In genomic region chr11:12139144-12139881, GRCh38 we compare ENCODE assay signal across 9 cellular contexts. TPM values are rescaled to one million over a fixed set of nuclear protein-coding genes. Genes with fewer than 3 reads are reported as not detected.
A peak's percentile ranks its signal among the peaks of the same experiment; 100 is the strongest.
DNase-seq lines count a peak whose midpoint lies in the region; ATAC-seq and TF ChIP-seq lines count a peak whose summit lies in the region.
"Had no signal": no experiment of that assay in that cellular context is flagged by ENCODE, and none has a peak within 500 bp of the region (broad histone marks: within the 10 kb centered on the region; RNA-seq: fewer than 3 reads in every experiment).

No MANE protein-coding gene starts in this region.

- POLR2A ChIA-PET in activated CD4-positive, alpha-beta memory T cell treated with anti-CD3 and anti-CD28 coated beads, Interleukin-2, amount 10 ng/mL, durations not matched to agents 7 days and 5 days (lab: Charles Lee) = interaction anchor here (1.3 to 2.6 kb wide), 2 partner anchors 10 to 29 kb away, joined by 3 to 11 read pairs; partner anchors contain the start of gene MICAL2

- 65% methylated on average over 11 of the region's 12 CpGs for WGBS in mesenchymal stem cell
- 70 to 76% methylated on average over 12 of the region's 12 CpGs for WGBS in upper lobe of left lung, 2 donors

- H3K27me3 ChIP-seq in Peyer's patch (no peaks in the 10 kb centered on the region), mesenchymal stem cell (ENCODE audit: control insufficient read depth in 1 of 2, insufficient read depth in 1 of 2, low read length in 2 of 2) (no peaks in the 10 kb centered on the region), upper lobe of left lung (no peaks in the 10 kb centered on the region)

- TF ChIP-seq EP300 in upper lobe of left lung (IDR thresholded peaks at IDR 0.05) = no peak

- peak overlapping the region; percentile 49 to 91 for H3K4ac ChIP-seq in mesenchymal stem cell (ENCODE audit: low read depth in 1 of 2, low read length in 2 of 2)

- H3K9me3 ChIP-seq in Peyer's patch (no peaks in the 10 kb centered on the region), mesenchymal stem cell (ENCODE audit: control insufficient read depth, low read length) (no peaks in the 10 kb centered on the region), upper lobe of left lung (no peaks in the 10 kb centered on the region)

- peak overlapping the region; percentile 69 for H2BK120ac ChIP-seq in mesenchymal stem cell (ENCODE audit: low read depth, low read length)

- H4K8ac ChIP-seq in mesenchymal stem cell (ENCODE audit: low read length) = peak overlapping the region; percentile 93

- H3K9me3 Mint-ChIP-seq in effector memory CD8-positive, alpha-beta T cell = no peaks in the 10 kb centered on the region
- H3K9me3 Mint-ChIP-seq in activated CD4-positive, alpha-beta memory T cell treated with anti-CD3 and anti-CD28 coated beads, Interleukin-2, amount 10 ng/mL, durations not matched to agents 7 days and 5 days = no peaks in the 10 kb centered on the region
- H3K9me3 Mint-ChIP-seq: activated CD8-positive, alpha-beta T cell treated with anti-CD3 and anti-CD28 coated beads for 36 hours had no signal

- H3K27ac ChIP-seq in Peyer's patch (peak overlapping the region; percentile 32 to 75 (median 45)), mesenchymal stem cell (ENCODE audit: low read length, poor library complexity, severe bottlenecking) (peak overlapping the region; percentile 54), upper lobe of left lung (peak overlapping the region; percentile 23 to 69 (median 64))

- no peak overlapping the region for H2AFZ ChIP-seq in mesenchymal stem cell (ENCODE audit: low read depth, low read length)

- peak overlapping the region; percentile 61 for H3K9ac ChIP-seq in mesenchymal stem cell (ENCODE audit: low read length)

- peaks cover 26% of the 10 kb centered on the region in 2 donors for H3K4me1 Mint-ChIP-seq in effector memory CD8-positive, alpha-beta T cell (ENCODE audit: low read depth in 2 of 2)
- peaks cover 58% of the 10 kb centered on the region for H3K4me1 Mint-ChIP-seq in activated CD4-positive, alpha-beta memory T cell treated with anti-CD3 and anti-CD28 coated beads, Interleukin-2, amount 10 ng/mL, durations not matched to agents 7 days and 5 days

- peaks cover 42% of the 10 kb centered on the region for H3K79me1 ChIP-seq in mesenchymal stem cell (replicated peaks; ENCODE audit: low read length, poor library complexity, severe bottlenecking)

- no peak overlapping the region for H3K4me3 Mint-ChIP-seq in effector memory CD8-positive, alpha-beta T cell
- H3K4me3 Mint-ChIP-seq in activated CD4-positive, alpha-beta memory T cell treated with anti-CD3 and anti-CD28 coated beads, Interleukin-2, amount 10 ng/mL, durations not matched to agents 7 days and 5 days = no peak overlapping the region
- H3K4me3 Mint-ChIP-seq: activated CD8-positive, alpha-beta T cell treated with anti-CD3 and anti-CD28 coated beads for 36 hours had no signal

- TF ChIP-seq POLR2A in Peyer's patch (IDR thresholded peaks at IDR 0.05) (no peak), upper lobe of left lung (IDR thresholded peaks at IDR 0.05) (no peak)

- H3K27me3 Mint-ChIP-seq in effector memory CD8-positive, alpha-beta T cell = no peaks in the 10 kb centered on the region
- no peaks in the 10 kb centered on the region for H3K27me3 Mint-ChIP-seq in activated CD4-positive, alpha-beta memory T cell treated with anti-CD3 and anti-CD28 coated beads, Interleukin-2, amount 10 ng/mL, durations not matched to agents 7 days and 5 days
- H3K27me3 Mint-ChIP-seq: activated CD8-positive, alpha-beta T cell treated with anti-CD3 and anti-CD28 coated beads for 36 hours had no signal

- CTCF ChIA-PET in activated CD4-positive, alpha-beta memory T cell treated with anti-CD3 and anti-CD28 coated beads, Interleukin-2, amount 10 ng/mL, durations not matched to agents 7 days and 5 days (lab: Charles Lee) = no interaction called here

- DNase-seq in Peyer's patch (no peak), mesenchymal stem cell (peak; percentile 89), upper lobe of left lung (peak in 1 of 2 donors; percentile 76), dedifferentiated amniotic fluid mesenchymal stem cell (ENCODE audit: extremely low spot score) (no peak)
- DNase-seq in effector memory CD8-positive, alpha-beta T cell = no peak
- no peak for DNase-seq in activated CD4-positive, alpha-beta memory T cell treated with anti-CD3 and anti-CD28 coated beads, Interleukin-2, amount 10 ng/mL, durations not matched to agents 7 days and 5 days
- no peak for DNase-seq in activated T-cell treated with anti-CD3 and anti-CD28 coated beads, Interleukin-2, amount 50 U/mL, for 1 hour
- DNase-seq: activated CD8-positive, alpha-beta T cell treated with anti-CD3 and anti-CD28 coated beads for 36 hours; MV-4-11 had no signal

- H3K18ac ChIP-seq in mesenchymal stem cell (ENCODE audit: low read depth in 1 of 2, low read length in 2 of 2) = peak overlapping the region; percentile 81 to 95

- H2BK12ac ChIP-seq in mesenchymal stem cell (ENCODE audit: low read length in 2 of 2) = peak overlapping the region; percentile 95 to 96

- H3K14ac ChIP-seq in mesenchymal stem cell (ENCODE audit: low read length in 2 of 2) = peak overlapping the region in 1 of 2 experiments; percentile 37

- H3K4me1 ChIP-seq in Peyer's patch (peaks cover 0 to 92% (median 14%) of the 10 kb centered on the region in 4 donors), mesenchymal stem cell (ENCODE audit: control insufficient read depth, insufficient read depth, low read depth, low read length) (peaks cover 23% of the 10 kb centered on the region), upper lobe of left lung (peaks cover 30 to 88% (median 63%) of the 10 kb centered on the region in 4 donors)

- H3K36me3 ChIP-seq in Peyer's patch = no peaks in the 10 kb centered on the region
- peaks cover 4 to 20% of the 10 kb centered on the region in 2 experiments for H3K36me3 ChIP-seq in mesenchymal stem cell (ENCODE audit: control insufficient read depth in 1 of 2, insufficient read depth in 2 of 2, low read depth in 1 of 2, low read length in 2 of 2)
- no peaks in the 10 kb centered on the region for H3K36me3 ChIP-seq in upper lobe of left lung

- H4K91ac ChIP-seq in mesenchymal stem cell (ENCODE audit: low read length) = peak overlapping the region; percentile 97

- no peak overlapping the region for H2BK5ac ChIP-seq in mesenchymal stem cell (ENCODE audit: low read depth, low read length, poor library complexity, severe bottlenecking)

- no peak for ATAC-seq in effector memory CD8-positive, alpha-beta T cell (replicated peaks)
- ATAC-seq in upper lobe of left lung (ENCODE audit: low FRiP score in 2 of 2) = no peak
- ATAC-seq: activated CD8-positive, alpha-beta T cell treated with anti-CD3 and anti-CD28 coated beads for 36 hours had no signal

- TF ChIP-seq CTCF in Peyer's patch (IDR thresholded peaks at IDR 0.05) (no peak), upper lobe of left lung (IDR thresholded peaks at IDR 0.05) (no peak)

- H3K4me3 ChIP-seq in Peyer's patch (no peak overlapping the region), mesenchymal stem cell (ENCODE audit: insufficient read depth in 1 of 2, low read depth in 1 of 2, low read length in 2 of 2) (peak overlapping the region in 1 of 2 experiments; percentile 15), upper lobe of left lung (no peak overlapping the region)

- peak overlapping the region; percentile 13 to 55 for H3K27ac Mint-ChIP-seq in effector memory CD8-positive, alpha-beta T cell
- H3K27ac Mint-ChIP-seq in activated CD4-positive, alpha-beta memory T cell treated with anti-CD3 and anti-CD28 coated beads, Interleukin-2, amount 10 ng/mL, durations not matched to agents 7 days and 5 days = no peak overlapping the region
- H3K27ac Mint-ChIP-seq: activated CD8-positive, alpha-beta T cell treated with anti-CD3 and anti-CD28 coated beads for 36 hours had no signal

- peak overlapping the region; percentile 96 for H2BK15ac ChIP-seq in mesenchymal stem cell (ENCODE audit: low read depth, poor library complexity, severe bottlenecking)

- no peak overlapping the region for H3K4me2 ChIP-seq in mesenchymal stem cell (ENCODE audit: low read length, poor library complexity, severe bottlenecking)

- no peak overlapping the region for H2AK5ac ChIP-seq in mesenchymal stem cell (ENCODE audit: low read length, severe bottlenecking)

- H3K23ac ChIP-seq in mesenchymal stem cell (ENCODE audit: low read length in 2 of 2) = no peak overlapping the region

- H3K36me3 Mint-ChIP-seq in effector memory CD8-positive, alpha-beta T cell (ENCODE audit: insufficient read depth) = peaks cover 3% of the 10 kb centered on the region
- peaks cover 52% of the 10 kb centered on the region for H3K36me3 Mint-ChIP-seq in activated CD4-positive, alpha-beta memory T cell treated with anti-CD3 and anti-CD28 coated beads, Interleukin-2, amount 10 ng/mL, durations not matched to agents 7 days and 5 days (ENCODE audit: low read depth)

RNA-seq across cellular contexts. Expression of gene MICAL2, which starts 28.9 kb away (rescaled TPM):
- 100 to 1,000 TPM; 109 to 197 (median 183) TPM for total RNA-seq in Peyer's patch
- polyA plus RNA-seq in mesenchymal stem cell (2013, experiment 1 of 2) = 96.9 TPM
- 100 TPM for polyA plus RNA-seq in mesenchymal stem cell (2013, experiment 2 of 2)
- total RNA-seq in upper lobe of left lung = 100 to 1,000 TPM; 138 to 327 (median 175) TPM
- 100 to 1,000 TPM; 135 to 143 TPM for total RNA-seq in activated CD4-positive, alpha-beta memory T cell treated with anti-CD3 and anti-CD28 coated beads, Interleukin-2, amount 10 ng/mL, durations not matched to agents 7 days and 5 days
